In genomic region chr22:22906391-22906790, GRCh38 we compare ENCODE assay signal across 10 cellular contexts. TPM values are rescaled to one million over a fixed set of nuclear protein-coding genes. Genes with fewer than 3 reads are reported as not detected.
"Had no signal": no experiment of that assay in that cellular context is flagged by ENCODE, and none has a peak within 500 bp of the region (broad histone marks: within the 10 kb centered on the region; RNA-seq: fewer than 3 reads in every experiment).

No MANE protein-coding gene starts in this region.

RNA-seq across cellular contexts. Expression of gene IGLL5, which starts 18.8 kb away (rescaled TPM):
- total RNA-seq: hepatocyte, lung microvascular endothelial cell, occipital lobe, osteocyte, progenitor cell of endocrine pancreas, pulmonary artery endothelial cell, renal cortical epithelial cell, skeletal muscle tissue, smooth muscle cell, temporal lobe had no signal
- polyA plus RNA-seq: hepatocyte, smooth muscle cell had no signal
